In genomic region chr9:98795295-98795955, GRCh38 we compare ENCODE assay signal across 1 cellular context.
TF ChIP-seq lines count a peak whose summit lies in the region.

No MANE protein-coding gene starts in this region.

TF ChIP-seq in GM12878, 131 proteins besides CTCF, POLR2A, EP300 and RAD21 (continued from another document):
- no peak for TF ChIP-seq BCLAF1 (IDR thresholded peaks at IDR 0.05)
- no peak for TF ChIP-seq SIX5 (IDR thresholded peaks at IDR 0.05; ENCODE audit: low read depth, low read length, severe bottlenecking)
- no peak for TF ChIP-seq CBFB (IDR thresholded peaks at IDR 0.05; ENCODE audit: low read depth)
- no peak for TF ChIP-seq STAT3 (IDR thresholded peaks at IDR 0.05; ENCODE audit: low read depth, low read length)
- no peak for TF ChIP-seq IRF5 (IDR thresholded peaks at IDR 0.05; ENCODE audit: borderline replicate concordance)
- TF ChIP-seq CREM (IDR thresholded peaks at IDR 0.05; ENCODE audit: low read depth) = no peak
- no peak for TF ChIP-seq NR2C1 (IDR thresholded peaks at IDR 0.05)
- no peak for TF ChIP-seq IKZF2 (IDR thresholded peaks at IDR 0.05)
- TF ChIP-seq PRDM15 (CRISPR knock-in tag; IDR thresholded peaks at IDR 0.05) = no peak
- TF ChIP-seq SIN3A (IDR thresholded peaks at IDR 0.05; ENCODE audit: low read depth, low read length) = no peak
